Comparison of ENCODE assay signal across 19 cellular contexts in genomic region chr3:29614954-29615353, GRCh38.
DNase-seq lines count a peak whose midpoint lies in the region; ATAC-seq and TF ChIP-seq lines count a peak whose summit lies in the region.
"Had no signal": no experiment of that assay in that cellular context is flagged by ENCODE, and none has a peak within 500 bp of the region (broad histone marks: within the 10 kb centered on the region; RNA-seq: fewer than 3 reads in every experiment).

No MANE protein-coding gene starts in this region.

- H3K27ac ChIP-seq in SK-N-SH (ENCODE audit: low read depth in 2 of 2, low read length in 1 of 2) = peak overlapping the region in 1 of 2 experiments; percentile 74; a peak in 2 of 4 replicates
- H3K27ac ChIP-seq: HL-60 had no signal

- H3K4me3 ChIP-seq in SK-N-SH (ENCODE audit: low read depth in 2 of 2, low read length in 1 of 2) = no peak overlapping the region
- H3K4me3 ChIP-seq: GM23338 had no signal

- ATAC-seq in SK-N-SH treated with all-trans-retinoic acid at 6 μM for 48 hours (no peak), GM18868 (IDR thresholded peaks at IDR 0.05; ENCODE audit: unreplicated experiment) (no peak), HG03039 (IDR thresholded peaks at IDR 0.05; ENCODE audit: unreplicated experiment) (no peak)
- ATAC-seq: GM23338 had no signal

- H3K4me1 ChIP-seq in SK-N-SH (ENCODE audit: control insufficient read depth in 1 of 2, insufficient read depth in 2 of 2, low read depth in 1 of 2, low read length in 1 of 2) = peaks cover 3 to 7% of the 10 kb centered on the region in 2 experiments; a peak in 3 of 4 replicates

- no peak for TF ChIP-seq CTCF in SK-N-SH (IDR thresholded peaks at IDR 0.05)

- DNase-seq in SK-N-SH (no peak), NCI-H69 (lab: John Stamatoyannopoulos, UW) (peak; percentile 64), fibroblast of peridontal ligament (ENCODE audit: extremely low read depth) (peak; percentile 28)
- no peak for DNase-seq in activated naive CD4-positive, alpha-beta T cell treated with anti-CD3 and anti-CD28 coated beads, Interleukin-2, amount 50 U/mL, for 16 hours
- DNase-seq: BE2C; C1 segment of cervical spinal cord; CD4-positive, CD25-positive, alpha-beta regulatory T cell; CD8-positive, alpha-beta memory T cell; COR-L47; DMS 273 treated with DMSO at 0.1 percent for 48 hours; DMS53; DND-41; EL; HCEC 1CT had no signal

- no peaks in the 10 kb centered on the region for H3K9me2 ChIP-seq in SK-N-SH

- H4K20me1 ChIP-seq in SK-N-SH (ENCODE audit: insufficient read depth) = peaks cover 3% of the 10 kb centered on the region; the same call in 1 of the 2 replicates

- peaks cover 3% of the 10 kb centered on the region for H3F3A ChIP-seq in SK-N-SH (replicated peaks; ENCODE audit: insufficient read depth)

- no peaks in the 10 kb centered on the region for H3K9me3 ChIP-seq in SK-N-SH
- H3K9me3 ChIP-seq: BE2C had no signal

- H2AFZ ChIP-seq in SK-N-SH (ENCODE audit: low read depth) = no peak overlapping the region
- H2AFZ ChIP-seq: GM23338 had no signal

- H3K27me3 ChIP-seq in SK-N-SH (ENCODE audit: insufficient read depth) = no peaks in the 10 kb centered on the region
- H3K27me3 ChIP-seq: BE2C had no signal

- WGBS in SK-N-SH (ENCODE audit: low lambda C conversion rate) = 81% methylated on average over 1 of the region's 1 CpG

- POLR2A ChIA-PET in SK-N-SH (lab: Yijun Ruan, JAX) = no interaction called here

- peak in 1 of 2 experiments; percentile 37; a peak in 1 of 4 replicates for TF ChIP-seq EP300 in SK-N-SH (IDR thresholded peaks at IDR 0.05; ENCODE audit: borderline replicate concordance in 1 of 2, low read depth in 1 of 2, low read length in 1 of 2)

- no peak overlapping the region for H3K4me2 ChIP-seq in SK-N-SH
- H3K4me2 ChIP-seq: GM23338 had no signal

- TF ChIP-seq RAD21 in SK-N-SH (IDR thresholded peaks at IDR 0.05; ENCODE audit: low read length) = no peak

- CTCF ChIA-PET in SK-N-SH (lab: Yijun Ruan, JAX) = interaction anchor here (0.6 kb wide), 1 partner anchor 812 kb away, joined by 3 read pairs; no protein-coding TSS in a partner anchor

- H3K9ac ChIP-seq in SK-N-SH = no peak overlapping the region

- H3K36me3 ChIP-seq in SK-N-SH (replicated peaks in 1 of 2; ENCODE audit: control insufficient read depth in 1 of 2, insufficient read depth in 2 of 2, low read length in 1 of 2) = peaks cover 0 to 4% of the 10 kb centered on the region in 2 experiments
- H3K36me3 ChIP-seq: BE2C had no signal

- H3K79me2 ChIP-seq in SK-N-SH (ENCODE audit: insufficient read depth) = peaks cover 50% of the 10 kb centered on the region

TF ChIP-seq in SK-N-SH treated with all-trans-retinoic acid at 6 μM for 48 hours, 23 proteins besides CTCF, POLR2A, EP300 and RAD21 (continues in another document):
- TF ChIP-seq SNAI2 (CRISPR knock-in tag; IDR thresholded peaks at IDR 0.05) (no peak), ZC3H10 (CRISPR knock-in tag; IDR thresholded peaks at IDR 0.05) (peak; percentile 55; the same call in 1 of the 2 replicates), TOX (CRISPR knock-in tag; IDR thresholded peaks at IDR 0.05; ENCODE audit: borderline replicate concordance) (no peak), TCF4 (CRISPR knock-in tag; IDR thresholded peaks at IDR 0.05; ENCODE audit: borderline replicate concordance) (no peak), ISL1 (CRISPR knock-in tag; IDR thresholded peaks at IDR 0.05) (0 out of 2 replicates have a peak, but pooled peaks have one; percentile 24)
- TF ChIP-seq, protein P1, sequence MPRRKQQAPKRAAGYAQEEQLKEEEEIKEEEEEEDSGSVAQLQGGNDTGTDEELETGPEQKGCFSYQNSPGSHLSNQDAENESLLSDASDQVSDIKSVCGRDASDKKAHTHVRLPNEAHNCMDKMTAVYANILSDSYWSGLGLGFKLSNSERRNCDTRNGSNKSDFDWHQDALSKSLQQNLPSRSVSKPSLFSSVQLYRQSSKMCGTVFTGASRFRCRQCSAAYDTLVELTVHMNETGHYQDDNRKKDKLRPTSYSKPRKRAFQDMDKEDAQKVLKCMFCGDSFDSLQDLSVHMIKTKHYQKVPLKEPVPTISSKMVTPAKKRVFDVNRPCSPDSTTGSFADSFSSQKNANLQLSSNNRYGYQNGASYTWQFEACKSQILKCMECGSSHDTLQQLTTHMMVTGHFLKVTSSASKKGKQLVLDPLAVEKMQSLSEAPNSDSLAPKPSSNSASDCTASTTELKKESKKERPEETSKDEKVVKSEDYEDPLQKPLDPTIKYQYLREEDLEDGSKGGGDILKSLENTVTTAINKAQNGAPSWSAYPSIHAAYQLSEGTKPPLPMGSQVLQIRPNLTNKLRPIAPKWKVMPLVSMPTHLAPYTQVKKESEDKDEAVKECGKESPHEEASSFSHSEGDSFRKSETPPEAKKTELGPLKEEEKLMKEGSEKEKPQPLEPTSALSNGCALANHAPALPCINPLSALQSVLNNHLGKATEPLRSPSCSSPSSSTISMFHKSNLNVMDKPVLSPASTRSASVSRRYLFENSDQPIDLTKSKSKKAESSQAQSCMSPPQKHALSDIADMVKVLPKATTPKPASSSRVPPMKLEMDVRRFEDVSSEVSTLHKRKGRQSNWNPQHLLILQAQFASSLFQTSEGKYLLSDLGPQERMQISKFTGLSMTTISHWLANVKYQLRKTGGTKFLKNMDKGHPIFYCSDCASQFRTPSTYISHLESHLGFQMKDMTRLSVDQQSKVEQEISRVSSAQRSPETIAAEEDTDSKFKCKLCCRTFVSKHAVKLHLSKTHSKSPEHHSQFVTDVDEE (CRISPR knock-in tag; IDR thresholded peaks at IDR 0.05) = no peak
- TF ChIP-seq, protein P2, sequence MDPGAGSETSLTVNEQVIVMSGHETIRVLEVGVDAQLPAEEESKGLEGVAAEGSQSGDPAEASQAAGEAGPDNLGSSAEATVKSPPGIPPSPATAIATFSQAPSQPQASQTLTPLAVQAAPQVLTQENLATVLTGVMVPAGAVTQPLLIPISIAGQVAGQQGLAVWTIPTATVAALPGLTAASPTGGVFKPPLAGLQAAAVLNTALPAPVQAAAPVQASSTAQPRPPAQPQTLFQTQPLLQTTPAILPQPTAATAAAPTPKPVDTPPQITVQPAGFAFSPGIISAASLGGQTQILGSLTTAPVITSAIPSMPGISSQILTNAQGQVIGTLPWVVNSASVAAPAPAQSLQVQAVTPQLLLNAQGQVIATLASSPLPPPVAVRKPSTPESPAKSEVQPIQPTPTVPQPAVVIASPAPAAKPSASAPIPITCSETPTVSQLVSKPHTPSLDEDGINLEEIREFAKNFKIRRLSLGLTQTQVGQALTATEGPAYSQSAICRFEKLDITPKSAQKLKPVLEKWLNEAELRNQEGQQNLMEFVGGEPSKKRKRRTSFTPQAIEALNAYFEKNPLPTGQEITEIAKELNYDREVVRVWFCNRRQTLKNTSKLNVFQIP (CRISPR knock-in tag; IDR thresholded peaks at IDR 0.05; ENCODE audit: borderline replicate concordance, low read depth) = no peak

TF ChIP-seq in SK-N-SH, 30 proteins besides CTCF, POLR2A, EP300 and RAD21:
- no peak for TF ChIP-seq RXRA (IDR thresholded peaks at IDR 0.05; ENCODE audit: borderline replicate concordance, low read depth)
- no peak for TF ChIP-seq USF2 (IDR thresholded peaks at IDR 0.05; ENCODE audit: borderline replicate concordance, low read depth, low read length)
- TF ChIP-seq ELF1 (IDR thresholded peaks at IDR 0.05) = no peak
- TF ChIP-seq, protein P3, sequence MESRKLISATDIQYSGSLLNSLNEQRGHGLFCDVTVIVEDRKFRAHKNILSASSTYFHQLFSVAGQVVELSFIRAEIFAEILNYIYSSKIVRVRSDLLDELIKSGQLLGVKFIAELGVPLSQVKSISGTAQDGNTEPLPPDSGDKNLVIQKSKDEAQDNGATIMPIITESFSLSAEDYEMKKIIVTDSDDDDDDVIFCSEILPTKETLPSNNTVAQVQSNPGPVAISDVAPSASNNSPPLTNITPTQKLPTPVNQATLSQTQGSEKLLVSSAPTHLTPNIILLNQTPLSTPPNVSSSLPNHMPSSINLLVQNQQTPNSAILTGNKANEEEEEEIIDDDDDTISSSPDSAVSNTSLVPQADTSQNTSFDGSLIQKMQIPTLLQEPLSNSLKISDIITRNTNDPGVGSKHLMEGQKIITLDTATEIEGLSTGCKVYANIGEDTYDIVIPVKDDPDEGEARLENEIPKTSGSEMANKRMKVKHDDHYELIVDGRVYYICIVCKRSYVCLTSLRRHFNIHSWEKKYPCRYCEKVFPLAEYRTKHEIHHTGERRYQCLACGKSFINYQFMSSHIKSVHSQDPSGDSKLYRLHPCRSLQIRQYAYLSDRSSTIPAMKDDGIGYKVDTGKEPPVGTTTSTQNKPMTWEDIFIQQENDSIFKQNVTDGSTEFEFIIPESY (IDR thresholded peaks at IDR 0.05; ENCODE audit: borderline replicate concordance, low read depth) = no peak
- no peak for TF ChIP-seq MEF2A (IDR thresholded peaks at IDR 0.05; ENCODE audit: borderline replicate concordance, low read depth)
- TF ChIP-seq FOXM1 (IDR thresholded peaks at IDR 0.05; ENCODE audit: low read depth) = no peak
- TF ChIP-seq RCOR1 (IDR thresholded peaks at IDR 0.05; ENCODE audit: low read length) = no peak
- no peak for TF ChIP-seq FOSL2 (IDR thresholded peaks at IDR 0.05; ENCODE audit: borderline replicate concordance, low read depth)
- TF ChIP-seq, protein P4, sequence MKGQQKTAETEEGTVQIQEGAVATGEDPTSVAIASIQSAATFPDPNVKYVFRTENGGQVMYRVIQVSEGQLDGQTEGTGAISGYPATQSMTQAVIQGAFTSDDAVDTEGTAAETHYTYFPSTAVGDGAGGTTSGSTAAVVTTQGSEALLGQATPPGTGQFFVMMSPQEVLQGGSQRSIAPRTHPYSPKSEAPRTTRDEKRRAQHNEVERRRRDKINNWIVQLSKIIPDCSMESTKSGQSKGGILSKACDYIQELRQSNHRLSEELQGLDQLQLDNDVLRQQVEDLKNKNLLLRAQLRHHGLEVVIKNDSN (IDR thresholded peaks at IDR 0.05; ENCODE audit: borderline replicate concordance, low read depth) = no peak

Comparison
In these comparisons a context has a peak if more than half of its experiments do, and no peak if none do; other contexts are left out.
1. DNase-seq: peak in NCI-H69 (single experiment) and fibroblast of peridontal ligament (single experiment); none in SK-N-SH (single experiment) and activated naive CD4-positive, alpha-beta T cell treated with anti-CD3 and anti-CD28 coated beads, Interleukin-2, amount 50 U/mL, for 16 hours (single experiment).